Comparison of ENCODE assay signal across 16 cellular contexts in the genomic region with DNA sequence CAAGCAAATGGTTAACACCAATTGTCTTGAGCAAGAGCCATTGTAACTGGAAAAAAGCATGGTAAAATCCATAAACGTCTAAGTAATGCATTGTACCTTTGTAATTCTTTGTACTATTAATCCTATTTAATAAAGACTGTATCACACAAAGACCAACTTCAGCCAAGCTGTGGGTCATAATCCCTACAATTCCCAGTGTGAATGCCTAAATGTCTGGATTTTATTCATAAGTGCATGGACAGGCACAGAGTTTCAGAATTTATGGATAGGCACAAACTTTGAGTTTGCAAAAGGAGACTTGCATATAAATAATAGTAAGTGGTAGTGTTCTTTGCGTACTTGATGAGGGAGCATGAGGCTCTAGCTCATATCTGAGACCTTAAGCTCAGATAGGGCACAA. TPM values are rescaled to one million over a fixed set of nuclear protein-coding genes. Genes with fewer than 3 reads are reported as not detected.
A peak's percentile ranks its signal among the peaks of the same experiment; 100 is the strongest.
DNase-seq lines count a peak whose midpoint lies in the region.
"Had no signal": no experiment of that assay in that cellular context is flagged by ENCODE, and none has a peak within 500 bp of the region (broad histone marks: within the 10 kb centered on the region; RNA-seq: fewer than 3 reads in every experiment).

No MANE protein-coding gene starts in this region.

- H3K36me3 ChIP-seq in MG63, result no peaks in the 10 kb centered on the region
- H3K36me3 ChIP-seq: BLaER1 treated with 17β-estradiol and CSF1 and Interleukin-3, amounts not matched to agents 10 nM and 100 nM had no signal

- peaks cover 7% of the 10 kb centered on the region; the same call in 1 of the 2 replicates for H3K27me3 ChIP-seq in MG63
- H3K27me3 ChIP-seq: BLaER1 treated with 17β-estradiol and CSF1 and Interleukin-3, amounts not matched to agents 10 nM and 100 nM had no signal

- DNase-seq in NCI-H82 (lab: John Stamatoyannopoulos, UW) (peak; percentile 4), NCI-H82 treated with DMSO at 0.1 percent for 48 hours (lab: John Stamatoyannopoulos, UW; ENCODE audit: unreplicated experiment) (no peak), astrocyte of the hippocampus (ENCODE audit: low read depth, low spot score) (peak; percentile 9), OCI-M1 (lab: John Stamatoyannopoulos, UW) (no peak), MG63 (no peak)
- DNase-seq: AML-193; Calu3; CD4-positive, alpha-beta memory T cell; CD4-positive, CD25-positive, alpha-beta regulatory T cell; CD8-positive, alpha-beta memory T cell; COR-L47; DMS79 treated with DMSO at 0.1 percent for 48 hours; GF-D8 had no signal

- no peak overlapping the region for H3K4me3 ChIP-seq in MG63
- H3K4me3 ChIP-seq: A549; BLaER1 treated with 17β-estradiol and CSF1 and Interleukin-3, amounts not matched to agents 10 nM and 100 nM had no signal

- H3K9me3 ChIP-seq in MG63, result no peaks in the 10 kb centered on the region
- H3K9me3 ChIP-seq: A549; BLaER1 treated with 17β-estradiol and CSF1 and Interleukin-3, amounts not matched to agents 10 nM and 100 nM had no signal

RNA-seq across cellular contexts. Expression of gene TENM2, which starts 32.4 kb away (rescaled TPM):
- total RNA-seq in MG63 (2014; rRNA removed; shearing (Covaris generic); ENCODE audit: low replicate concordance), result 3.8 and 6.0 TPM in 2 replicates
- total RNA-seq: B cell; Calu3; CD4-positive, alpha-beta memory T cell; CD4-positive, CD25-positive, alpha-beta regulatory T cell had no signal

Comparison
In these comparisons a context has a peak if more than half of its experiments do, and no peak if none do; other contexts are left out.
1. DNase-seq: peak in NCI-H82 (single experiment) and astrocyte of the hippocampus (single experiment); none in NCI-H82 treated with DMSO at 0.1 percent for 48 hours (single experiment), OCI-M1 (single experiment) and MG63 (single experiment).